ENCODE assay signal across 20 cellular contexts in the genomic region with DNA sequence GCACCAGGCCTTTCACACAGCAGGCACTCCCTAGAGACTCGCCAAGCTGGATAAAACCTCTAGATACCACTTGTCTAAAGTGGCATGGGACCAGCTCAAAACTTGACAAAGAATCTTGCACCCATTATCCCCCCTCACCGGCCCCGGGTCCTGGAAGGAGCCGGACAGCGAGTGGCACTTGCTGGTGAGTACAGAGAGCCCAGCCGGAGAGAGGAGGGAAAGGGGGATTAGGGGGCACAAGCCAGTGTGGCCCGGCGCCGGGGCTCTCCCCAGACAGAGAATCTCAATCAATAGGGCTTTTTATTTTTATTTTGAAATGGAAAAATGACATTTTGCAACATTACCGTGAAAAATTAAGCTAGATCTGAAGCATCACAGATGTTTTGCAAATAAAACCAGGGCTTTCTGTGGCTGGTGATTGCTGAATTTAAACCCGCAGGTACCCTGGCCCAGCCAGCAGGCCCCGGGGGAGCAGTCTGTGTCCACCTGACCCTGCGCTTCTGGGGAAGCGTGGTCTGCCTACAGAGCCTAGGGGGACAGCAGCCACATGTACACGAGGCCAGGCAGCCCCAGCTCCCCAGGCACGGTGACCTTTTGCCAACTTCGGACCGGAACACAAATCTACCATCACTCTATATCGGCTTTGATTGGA. TPM values are rescaled to one million over a fixed set of nuclear protein-coding genes. Genes with fewer than 3 reads are reported as not detected.
"Had no signal": no experiment of that assay in that cellular context is flagged by ENCODE, and none has a peak within 500 bp of the region (broad histone marks: within the 10 kb centered on the region; RNA-seq: fewer than 3 reads in every experiment).

No MANE protein-coding gene starts in this region.

- H3K9me3 Mint-ChIP-seq: natural killer cell treated with Interleukin-12 subunit alpha and Interleukin-12 subunit beta and Interleukin-15 and Interleukin-18, amount 100 ng/mL, for 72 hours; neural progenitor cell had no signal

- H3K79me2 ChIP-seq: parathyroid adenoma had no signal

- H3K4me3 Mint-ChIP-seq: natural killer cell treated with Interleukin-12 subunit alpha and Interleukin-12 subunit beta and Interleukin-15 and Interleukin-18, amount 100 ng/mL, for 72 hours; neural progenitor cell had no signal

- H2AFZ ChIP-seq: neural progenitor cell, parathyroid adenoma had no signal

- H3K4me3 ChIP-seq: dorsolateral prefrontal cortex, heart left ventricle, lung, neural progenitor cell, psoas muscle had no signal

- DNase-seq: cortex of kidney; effector CD8-positive, alpha-beta T cell; foreskin melanocyte; hippocampal formation; kidney glomerular epithelial cell; mesenchymal stem cell; midbrain; occipital lobe; retina; small intestine; stimulated activated CD4-positive, alpha-beta T cell treated with anti-CD3 and anti-CD28 coated beads, Interleukin-2, amount 100 ng/mL, for 48 hours; stimulated activated naive CD4-positive, alpha-beta T cell treated with Interleukin-2 at 50 U/mL for 16 hours; trophoblast cell had no signal

- ATAC-seq: heart left ventricle, psoas muscle had no signal

- H3K36me3 ChIP-seq: heart left ventricle, neural progenitor cell had no signal

- H3K36me3 Mint-ChIP-seq: natural killer cell treated with Interleukin-12 subunit alpha and Interleukin-12 subunit beta and Interleukin-15 and Interleukin-18, amount 100 ng/mL, for 72 hours; neural progenitor cell had no signal

- H3K27ac Mint-ChIP-seq: natural killer cell treated with Interleukin-12 subunit alpha and Interleukin-12 subunit beta and Interleukin-15 and Interleukin-18, amount 100 ng/mL, for 72 hours; neural progenitor cell had no signal

- H3K4me2 ChIP-seq: neural progenitor cell had no signal

- H3K4me1 Mint-ChIP-seq: neural progenitor cell had no signal

- H3K27ac ChIP-seq: heart left ventricle, neural progenitor cell, parathyroid adenoma, psoas muscle had no signal

- H3K9me3 ChIP-seq: heart left ventricle, psoas muscle had no signal

- H3K4me1 ChIP-seq: heart left ventricle, neural progenitor cell, parathyroid adenoma, psoas muscle had no signal

RNA-seq across cellular contexts. Expression of a gene that starts 10.0 kb away (rescaled TPM):
- total RNA-seq: heart left ventricle; lung; natural killer cell treated with Interleukin-12 subunit alpha and Interleukin-12 subunit beta and Interleukin-15 and Interleukin-18, amount 100 ng/mL, for 72 hours; psoas muscle had no signal
